1 cellular context compared by ENCODE assay signal in genomic region chr11:34053161-34053686, GRCh38.
TF ChIP-seq lines count a peak whose summit lies in the region.

No MANE protein-coding gene starts in this region.

TF ChIP-seq in HepG2, 621 proteins besides CTCF, POLR2A, EP300 and RAD21 (continued from another document and continues in another):
- TF ChIP-seq ZNF124 (CRISPR knock-in tag; IDR thresholded peaks at IDR 0.05) (no peak), HHEX (CRISPR knock-in tag; IDR thresholded peaks at IDR 0.05) (no peak), ZNF782 (CRISPR knock-in tag; IDR thresholded peaks at IDR 0.05; ENCODE audit: borderline replicate concordance) (no peak), POGZ (CRISPR knock-in tag; IDR thresholded peaks at IDR 0.05) (0 out of 2 replicates have a peak, but pooled peaks have one; percentile 36), JUNB (CRISPR knock-in tag; IDR thresholded peaks at IDR 0.05; ENCODE audit: borderline replicate concordance) (no peak), ZFP90 (CRISPR knock-in tag; IDR thresholded peaks at IDR 0.05; ENCODE audit: borderline replicate concordance) (peak; percentile 33; the same call in 1 of the 2 replicates), ZBTB20 (CRISPR knock-in tag; IDR thresholded peaks at IDR 0.05; ENCODE audit: borderline replicate concordance, low read depth) (no peak), IKZF5 (CRISPR knock-in tag; IDR thresholded peaks at IDR 0.05) (peak; percentile 32; the same call in 1 of the 2 replicates), REL (CRISPR knock-in tag; conservative IDR thresholded peaks at IDR 0.05) (no peak), NRL (CRISPR knock-in tag; IDR thresholded peaks at IDR 0.05; ENCODE audit: borderline replicate concordance) (0 out of 2 replicates have a peak, but pooled peaks have one; percentile 50), ZNF749 (CRISPR knock-in tag; IDR thresholded peaks at IDR 0.05; ENCODE audit: borderline replicate concordance) (no peak), ZNF503 (CRISPR knock-in tag; IDR thresholded peaks at IDR 0.05) (0 out of 2 replicates have a peak, but pooled peaks have one; percentile 23), ZSCAN22 (CRISPR knock-in tag; IDR thresholded peaks at IDR 0.05) (no peak), DPF2 (CRISPR knock-in tag; IDR thresholded peaks at IDR 0.05; ENCODE audit: borderline replicate concordance, low read depth) (no peak), TFE3 (CRISPR knock-in tag; IDR thresholded peaks at IDR 0.05) (peak; percentile 38; the same call in 1 of the 2 replicates), NAIF1 (CRISPR knock-in tag; IDR thresholded peaks at IDR 0.05; ENCODE audit: borderline replicate concordance) (no peak), ZNF687 (CRISPR knock-in tag; IDR thresholded peaks at IDR 0.05) (peak; percentile 60; the same call in 1 of the 2 replicates), SKI (IDR thresholded peaks at IDR 0.05; ENCODE audit: partially characterized antibody) (no peak), ZC3H4 (CRISPR knock-in tag; IDR thresholded peaks at IDR 0.05; ENCODE audit: borderline replicate concordance) (no peak), RXRA (CRISPR knock-in tag; IDR thresholded peaks at IDR 0.05) (no peak), SMAD9 (CRISPR knock-in tag; IDR thresholded peaks at IDR 0.05) (no peak), TCF12 (IDR thresholded peaks at IDR 0.05) (no peak), TCF12 (CRISPR knock-in tag; IDR thresholded peaks at IDR 0.05) (no peak), ZNF652 (CRISPR knock-in tag; IDR thresholded peaks at IDR 0.05; ENCODE audit: borderline replicate concordance, low read depth) (no peak), XRCC5 (optimal IDR thresholded peaks at IDR 0.05; ENCODE audit: low read length) (no peak), MBD4 (IDR thresholded peaks at IDR 0.05; ENCODE audit: borderline replicate concordance, low read length) (no peak; the same call in 1 of the 2 replicates), BCLAF1 (IDR thresholded peaks at IDR 0.05) (no peak), MXI1 (IDR thresholded peaks at IDR 0.05; ENCODE audit: borderline replicate concordance, low read depth, low read length) (peak; percentile 55; the same call in 1 of the 3 replicates), NFYB (CRISPR knock-in tag; IDR thresholded peaks at IDR 0.05) (no peak), ZNF3 (CRISPR knock-in tag; IDR thresholded peaks at IDR 0.05) (no peak), SPEN (CRISPR knock-in tag; IDR thresholded peaks at IDR 0.05; ENCODE audit: low read depth) (no peak), CBFB (CRISPR knock-in tag; IDR thresholded peaks at IDR 0.05) (no peak), GABPA (IDR thresholded peaks at IDR 0.05; ENCODE audit: low read depth, low read length) (no peak), GABPA (CRISPR knock-in tag; IDR thresholded peaks at IDR 0.05; ENCODE audit: low read depth) (no peak), ZNF33B (CRISPR knock-in tag; IDR thresholded peaks at IDR 0.05) (no peak), FOXO1 (CRISPR knock-in tag; IDR thresholded peaks at IDR 0.05) (no peak)
- TF ChIP-seq, protein P1, sequence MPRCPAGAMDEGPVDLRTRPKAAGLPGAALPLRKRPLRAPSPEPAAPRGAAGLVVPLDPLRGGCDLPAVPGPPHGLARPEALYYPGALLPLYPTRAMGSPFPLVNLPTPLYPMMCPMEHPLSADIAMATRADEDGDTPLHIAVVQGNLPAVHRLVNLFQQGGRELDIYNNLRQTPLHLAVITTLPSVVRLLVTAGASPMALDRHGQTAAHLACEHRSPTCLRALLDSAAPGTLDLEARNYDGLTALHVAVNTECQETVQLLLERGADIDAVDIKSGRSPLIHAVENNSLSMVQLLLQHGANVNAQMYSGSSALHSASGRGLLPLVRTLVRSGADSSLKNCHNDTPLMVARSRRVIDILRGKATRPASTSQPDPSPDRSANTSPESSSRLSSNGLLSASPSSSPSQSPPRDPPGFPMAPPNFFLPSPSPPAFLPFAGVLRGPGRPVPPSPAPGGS (CRISPR knock-in tag; IDR thresholded peaks at IDR 0.05), result no peak
- TF ChIP-seq, protein P2, sequence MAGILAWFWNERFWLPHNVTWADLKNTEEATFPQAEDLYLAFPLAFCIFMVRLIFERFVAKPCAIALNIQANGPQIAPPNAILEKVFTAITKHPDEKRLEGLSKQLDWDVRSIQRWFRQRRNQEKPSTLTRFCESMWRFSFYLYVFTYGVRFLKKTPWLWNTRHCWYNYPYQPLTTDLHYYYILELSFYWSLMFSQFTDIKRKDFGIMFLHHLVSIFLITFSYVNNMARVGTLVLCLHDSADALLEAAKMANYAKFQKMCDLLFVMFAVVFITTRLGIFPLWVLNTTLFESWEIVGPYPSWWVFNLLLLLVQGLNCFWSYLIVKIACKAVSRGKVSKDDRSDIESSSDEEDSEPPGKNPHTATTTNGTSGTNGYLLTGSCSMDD (CRISPR knock-in tag; IDR thresholded peaks at IDR 0.05), result no peak
- TF ChIP-seq, protein P3, sequence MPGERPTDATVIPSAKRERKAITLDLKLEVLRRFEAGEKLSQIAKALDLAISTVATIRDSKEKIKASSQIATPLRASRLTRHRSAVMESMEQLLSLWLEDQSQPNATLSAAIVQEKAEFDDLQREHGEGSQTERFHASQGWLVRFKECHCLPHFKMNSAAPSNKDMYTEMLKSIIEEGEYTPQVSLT (CRISPR knock-in tag; IDR thresholded peaks at IDR 0.05; ENCODE audit: borderline replicate concordance, low read depth), result no peak
- TF ChIP-seq, protein P4, sequence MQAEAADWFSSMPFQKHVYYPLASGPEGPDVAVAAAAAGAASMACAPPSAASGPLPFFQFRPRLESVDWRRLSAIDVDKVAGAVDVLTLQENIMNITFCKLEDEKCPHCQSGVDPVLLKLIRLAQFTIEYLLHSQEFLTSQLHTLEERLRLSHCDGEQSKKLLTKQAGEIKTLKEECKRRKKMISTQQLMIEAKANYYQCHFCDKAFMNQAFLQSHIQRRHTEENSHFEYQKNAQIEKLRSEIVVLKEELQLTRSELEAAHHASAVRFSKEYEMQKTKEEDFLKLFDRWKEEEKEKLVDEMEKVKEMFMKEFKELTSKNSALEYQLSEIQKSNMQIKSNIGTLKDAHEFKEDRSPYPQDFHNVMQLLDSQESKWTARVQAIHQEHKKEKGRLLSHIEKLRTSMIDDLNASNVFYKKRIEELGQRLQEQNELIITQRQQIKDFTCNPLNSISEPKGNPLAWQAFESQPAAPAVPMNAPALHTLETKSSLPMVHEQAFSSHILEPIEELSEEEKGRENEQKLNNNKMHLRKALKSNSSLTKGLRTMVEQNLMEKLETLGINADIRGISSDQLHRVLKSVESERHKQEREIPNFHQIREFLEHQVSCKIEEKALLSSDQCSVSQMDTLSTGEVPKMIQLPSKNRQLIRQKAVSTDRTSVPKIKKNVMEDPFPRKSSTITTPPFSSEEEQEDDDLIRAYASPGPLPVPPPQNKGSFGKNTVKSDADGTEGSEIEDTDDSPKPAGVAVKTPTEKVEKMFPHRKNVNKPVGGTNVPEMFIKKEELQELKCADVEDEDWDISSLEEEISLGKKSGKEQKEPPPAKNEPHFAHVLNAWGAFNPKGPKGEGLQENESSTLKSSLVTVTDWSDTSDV (CRISPR knock-in tag; IDR thresholded peaks at IDR 0.05), result no peak
- TF ChIP-seq, protein P5, sequence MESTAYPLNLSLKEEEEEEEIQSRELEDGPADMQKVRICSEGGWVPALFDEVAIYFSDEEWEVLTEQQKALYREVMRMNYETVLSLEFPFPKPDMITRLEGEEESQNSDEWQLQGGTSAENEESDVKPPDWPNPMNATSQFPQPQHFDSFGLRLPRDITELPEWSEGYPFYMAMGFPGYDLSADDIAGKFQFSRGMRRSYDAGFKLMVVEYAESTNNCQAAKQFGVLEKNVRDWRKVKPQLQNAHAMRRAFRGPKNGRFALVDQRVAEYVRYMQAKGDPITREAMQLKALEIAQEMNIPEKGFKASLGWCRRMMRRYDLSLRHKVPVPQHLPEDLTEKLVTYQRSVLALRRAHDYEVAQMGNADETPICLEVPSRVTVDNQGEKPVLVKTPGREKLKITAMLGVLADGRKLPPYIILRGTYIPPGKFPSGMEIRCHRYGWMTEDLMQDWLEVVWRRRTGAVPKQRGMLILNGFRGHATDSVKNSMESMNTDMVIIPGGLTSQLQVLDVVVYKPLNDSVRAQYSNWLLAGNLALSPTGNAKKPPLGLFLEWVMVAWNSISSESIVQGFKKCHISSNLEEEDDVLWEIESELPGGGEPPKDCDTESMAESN (CRISPR knock-in tag; conservative IDR thresholded peaks at IDR 0.05), result no peak
